26 cellular contexts compared by ENCODE assay signal in genomic region chr3:134765468-134765867, GRCh38.
"Had no signal": no experiment of that assay in that cellular context is flagged by ENCODE, and none has a peak within 500 bp of the region (broad histone marks: within the 10 kb centered on the region; RNA-seq: fewer than 3 reads in every experiment).

No MANE protein-coding gene starts in this region.

- H3K27ac ChIP-seq: stomach, suprapubic skin, testis, thoracic aorta, thyroid gland, tibial artery, tibial nerve, transverse colon, upper lobe of left lung, upper lobe of right lung, uterus, vagina had no signal

- DNase-seq: stimulated activated CD4-positive, alpha-beta T cell treated with anti-CD3 and anti-CD28 coated beads, Interleukin-2, amount 100 ng/mL, for 48 hours; stimulated activated CD4-positive, alpha-beta T cell treated with anti-CD3 and anti-CD28 coated beads, Interleukin-4, amount 100 ng/mL, for 1 hour; stimulated activated CD4-positive, alpha-beta T cell treated with anti-CD3 and anti-CD28 coated beads, Interleukin-4, amount 100 ng/mL, for 24 hours; stimulated activated CD4-positive, alpha-beta T cell treated with anti-CD3 and anti-CD28 coated beads, Interleukin-4, amount 100 ng/mL, for 4 hours; stimulated activated CD8-positive, alpha-beta memory T cell treated with anti-CD3 and anti-CD28 coated beads, Interleukin-4, amount 100 ng/mL, for 48 hours; stimulated activated naive B cell treated with anti-CD40 and anti-IgM and Interleukin-4, amounts not matched to agents 10 μg/mL and 1 μg/mL and 100 μg/mL, for 72 hours; stimulated activated naive CD4-positive, alpha-beta T cell; stimulated activated naive CD4-positive, alpha-beta T cell treated with Interleukin-2 at 50 U/mL for 16 hours; stimulated activated naive CD8-positive, alpha-beta T cell treated with anti-CD3 and anti-CD28 coated beads, Interleukin-15, amount 100 ng/mL, for 72 hours; stimulated activated naive CD8-positive, alpha-beta T cell treated with anti-CD3 and anti-CD28 coated beads, Interleukin-15, Interleukin-2, amounts not matched to agents 100 U/mL and 50 U/mL, for 24 hours; stomach; substantia nigra; testis; thyroid gland; tibial artery; transverse colon; trophoblast cell; upper lobe of left lung; upper lobe of right lung; uterus had no signal

- H3K4me1 ChIP-seq: suprapubic skin, thyroid gland, tibial artery, tibial nerve, transverse colon, upper lobe of right lung, uterus, vagina had no signal

- H3K4me3 ChIP-seq: stomach, suprapubic skin, testis, thoracic aorta, thyroid gland, tibial artery, tibial nerve, transverse colon, upper lobe of left lung, upper lobe of right lung, uterus, vagina had no signal

- H3K27me3 ChIP-seq: stomach, suprapubic skin, testis, thyroid gland, tibial artery, tibial nerve, transverse colon, upper lobe of left lung, upper lobe of right lung, uterus, vagina had no signal

- H3K9me3 ChIP-seq: stomach, suprapubic skin, testis, thoracic aorta, thyroid gland, tibial artery, tibial nerve, transverse colon, upper lobe of left lung, upper lobe of right lung, uterus, vagina had no signal

- H3K36me3 ChIP-seq: stomach, suprapubic skin, thoracic aorta, thyroid gland, tibial artery, tibial nerve, transverse colon, upper lobe of left lung, upper lobe of right lung, uterus, vagina had no signal

- ATAC-seq: stimulated activated effector memory CD8-positive, alpha-beta T cell treated with anti-CD3 and anti-CD28 coated beads, Interleukin-12 subunit alpha, Interleukin-12 subunit beta, amount 100 ng/mL, for 72 hours; stimulated activated memory B cell treated with anti-CD40 and anti-IgM and Interleukin-4, amounts not matched to agents 10 μg/mL and 1 μg/mL and 100 μg/mL, for 72 hours; stimulated activated naive B cell treated with anti-CD40 and anti-IgM and Interleukin-4, amounts not matched to agents 10 μg/mL and 1 μg/mL and 100 μg/mL, for 72 hours; stimulated activated naive CD8-positive, alpha-beta T cell treated with anti-CD3 and anti-CD28 coated beads, Interleukin-15, amount 100 ng/mL, for 72 hours; stimulated activated naive CD8-positive, alpha-beta T cell treated with anti-CD3 and anti-CD28 coated beads, Interleukin-15, Interleukin-2, amounts not matched to agents 100 U/mL and 50 U/mL, for 24 hours; upper lobe of right lung had no signal
